22 cellular contexts compared by ENCODE assay signal in genomic region chr4:84412062-84412461, GRCh38.
"Had no signal": no experiment of that assay in that cellular context is flagged by ENCODE, and none has a peak within 500 bp of the region (broad histone marks: within the 10 kb centered on the region; RNA-seq: fewer than 3 reads in every experiment).

No MANE protein-coding gene starts in this region.

- H3K9me3 Mint-ChIP-seq: mesothelial cell of epicardium had no signal

- H3K36me3 ChIP-seq: esophagus muscularis mucosa, gastroesophageal sphincter, heart left ventricle, left lung, lower lobe of right lung had no signal

- H3K9me3 ChIP-seq: esophagus muscularis mucosa, gastroesophageal sphincter, heart left ventricle, left lung, lower lobe of right lung had no signal

- H3K27me3 ChIP-seq: esophagus muscularis mucosa, gastroesophageal sphincter, left lung had no signal

- DNase-seq: dermis blood vessel endothelial cell; dorsolateral prefrontal cortex; effector CD4-positive, alpha-beta T cell; effector memory CD4-positive, alpha-beta T cell; foreskin keratinocyte; heart left ventricle; hypothalamus; immature natural killer cell; islet precursor cell; kidney; kidney glomerular epithelial cell; left lung; left ventricle myocardium superior; lower lobe of right lung; mesenchymal stem cell had no signal

- H3K4me1 Mint-ChIP-seq: immature natural killer cell, mesothelial cell of epicardium had no signal

- H2AFZ ChIP-seq: hepatocyte had no signal

- H3K4me1 ChIP-seq: foreskin keratinocyte, heart left ventricle, left lung, lower lobe of right lung had no signal

- H3K27ac Mint-ChIP-seq: immature natural killer cell, mesothelial cell of epicardium had no signal

- H3K27ac ChIP-seq: dorsolateral prefrontal cortex, foreskin keratinocyte, heart left ventricle, hepatocyte, left lung, lower lobe of right lung had no signal

- H3K4me3 Mint-ChIP-seq: immature natural killer cell, mesothelial cell of epicardium had no signal

- H3K79me2 ChIP-seq: hepatocyte had no signal

- H3K36me3 Mint-ChIP-seq: immature natural killer cell, mesothelial cell of epicardium had no signal

- FAIRE-seq: colon, endothelial cell of umbilical vein, frontal cortex, kidney had no signal

- ATAC-seq: foreskin keratinocyte, gastroesophageal sphincter, heart left ventricle, left lung, left ventricle myocardium superior, lower lobe of right lung had no signal

- H3K4me3 ChIP-seq: dorsolateral prefrontal cortex, esophagus muscularis mucosa, gastroesophageal sphincter, heart left ventricle, hepatocyte, left lung, lower lobe of right lung had no signal

- H3K4me2 ChIP-seq: hepatocyte had no signal
